In genomic region chr4:173571620-173572019, GRCh38 we compare ENCODE assay signal across 33 cellular contexts. TPM values are rescaled to one million over a fixed set of nuclear protein-coding genes. Genes with fewer than 3 reads are reported as not detected.
"Had no signal": no experiment of that assay in that cellular context is flagged by ENCODE, and none has a peak within 500 bp of the region (broad histone marks: within the 10 kb centered on the region; RNA-seq: fewer than 3 reads in every experiment).

No MANE protein-coding gene starts in this region.

- H2AFZ ChIP-seq: PC-9 had no signal

- H3K4me3 Mint-ChIP-seq: activated CD4-positive, alpha-beta T cell treated with anti-CD3 and anti-CD28 coated beads, Interleukin-2, amount 10 ng/mL, durations not matched to agents 24 days and 14 days; activated CD8-positive, alpha-beta T cell treated with anti-CD3 and anti-CD28 coated beads for 36 hours; activated naive CD8-positive, alpha-beta T cell treated with anti-CD3 and anti-CD28 coated beads for 36 hours; activated T-cell treated with anti-CD3 and anti-CD28 coated beads, Interleukin-2, amount 50 U/mL, for 72 hours; activated T-helper 17 cell treated with anti-CD3 and anti-CD28 coated beads, Interleukin-2, amount 50 U/mL, for 72 hours had no signal

- H3K36me3 Mint-ChIP-seq: activated naive CD8-positive, alpha-beta T cell treated with anti-CD3 and anti-CD28 coated beads for 36 hours had no signal

- H3K9me3 ChIP-seq: MG63 had no signal

- DNase-seq: activated CD4-positive, alpha-beta T cell treated with anti-CD3 and anti-CD28 coated beads, Interleukin-2, amount 10 ng/mL, durations not matched to agents 24 days and 14 days; activated CD4-positive, alpha-beta T cell treated with anti-CD3 and anti-CD28 coated beads, Interleukin-2, amount 50 U/mL, for 4 hours; activated CD8-positive, alpha-beta T cell treated with anti-CD3 and anti-CD28 coated beads for 36 hours; activated effector memory CD4-positive, alpha-beta T cell treated with anti-CD3 and anti-CD28 coated beads, Interleukin-2, amount 50 U/mL, for 16 hours; activated naive CD4-positive, alpha-beta T cell; activated naive CD4-positive, alpha-beta T cell treated with anti-CD3 and anti-CD28 coated beads, Interleukin-2, amount 50 U/mL, for 16 hours; activated naive CD8-positive, alpha-beta T cell treated with anti-CD3 and anti-CD28 coated beads for 36 hours; activated T-cell treated with anti-CD3 and anti-CD28 coated beads, Interleukin-2, amount 50 U/mL, for 1 hour; activated T-cell treated with anti-CD3 and anti-CD28 coated beads, Interleukin-2, amount 50 U/mL, for 72 hours; amniotic stem cell; aorta; brain microvascular endothelial cell; central memory CD4-positive, alpha-beta T cell; Karpas-422; MG63; MV-4-11; NCI-H1092; NCI-H1417 treated with DMSO at 0.1 percent for 48 hours; NCI-H187 treated with DMSO at 0.1 percent for 48 hours; NCI-H2081; NCI-H345; NCI-H524 treated with DMSO at 0.1 percent for 48 hours; NK-92 treated with Interleukin-12 subunit alpha and Interleukin-12 subunit beta, amount 100 ng/mL, for 24 hours; PC-9; Right ventricle myocardium superior had no signal

- H3K9me3 Mint-ChIP-seq: activated CD4-positive, alpha-beta T cell treated with anti-CD3 and anti-CD28 coated beads, Interleukin-2, amount 10 ng/mL, durations not matched to agents 24 days and 14 days; activated CD8-positive, alpha-beta T cell treated with anti-CD3 and anti-CD28 coated beads for 36 hours; activated naive CD8-positive, alpha-beta T cell treated with anti-CD3 and anti-CD28 coated beads for 36 hours; activated T-cell treated with anti-CD3 and anti-CD28 coated beads, Interleukin-2, amount 50 U/mL, for 72 hours; activated T-helper 17 cell treated with anti-CD3 and anti-CD28 coated beads, Interleukin-2, amount 50 U/mL, for 72 hours had no signal

- ATAC-seq: activated CD8-positive, alpha-beta T cell treated with anti-CD3 and anti-CD28 coated beads for 36 hours; activated T-cell treated with anti-CD3 and anti-CD28 coated beads, Interleukin-2, amount 50 U/mL, for 72 hours; activated T-helper 17 cell treated with anti-CD3 and anti-CD28 coated beads, Interleukin-2, amount 50 U/mL, for 72 hours had no signal

- FAIRE-seq: RCC 7860, TTC549 had no signal

- H3K27ac ChIP-seq: brain microvascular endothelial cell, PC-9, SK-N-MC had no signal

- H3K27me3 ChIP-seq: brain microvascular endothelial cell, MG63 had no signal

- H3K27ac Mint-ChIP-seq: activated CD4-positive, alpha-beta T cell treated with anti-CD3 and anti-CD28 coated beads, Interleukin-2, amount 10 ng/mL, durations not matched to agents 24 days and 14 days; activated CD8-positive, alpha-beta T cell treated with anti-CD3 and anti-CD28 coated beads for 36 hours; activated naive CD8-positive, alpha-beta T cell treated with anti-CD3 and anti-CD28 coated beads for 36 hours; activated T-cell treated with anti-CD3 and anti-CD28 coated beads, Interleukin-2, amount 50 U/mL, for 72 hours; activated T-helper 17 cell treated with anti-CD3 and anti-CD28 coated beads, Interleukin-2, amount 50 U/mL, for 72 hours had no signal

- H3K4me3 ChIP-seq: MG63, PC-9, SK-N-MC had no signal

- H3K4me1 Mint-ChIP-seq: activated CD4-positive, alpha-beta T cell treated with anti-CD3 and anti-CD28 coated beads, Interleukin-2, amount 10 ng/mL, durations not matched to agents 24 days and 14 days; activated naive CD8-positive, alpha-beta T cell treated with anti-CD3 and anti-CD28 coated beads for 36 hours; activated T-helper 17 cell treated with anti-CD3 and anti-CD28 coated beads, Interleukin-2, amount 50 U/mL, for 72 hours had no signal

- H3K36me3 ChIP-seq: brain microvascular endothelial cell, MG63 had no signal

- H3K4me2 ChIP-seq: PC-9 had no signal

RNA-seq across cellular contexts. Expression of gene HAND2, which starts 41.6 kb away (rescaled TPM):
- total RNA-seq: activated CD4-positive, alpha-beta T cell treated with anti-CD3 and anti-CD28 coated beads, Interleukin-2, amount 10 ng/mL, durations not matched to agents 24 days and 14 days; activated CD8-positive, alpha-beta memory T cell treated with anti-CD3 and anti-CD28 coated beads for 36 hours; activated CD8-positive, alpha-beta T cell treated with anti-CD3 and anti-CD28 coated beads for 36 hours; activated naive CD8-positive, alpha-beta T cell treated with anti-CD3 and anti-CD28 coated beads for 36 hours; activated T-cell treated with anti-CD3 and anti-CD28 coated beads, Interleukin-2, amount 50 U/mL, for 72 hours; activated T-helper 17 cell treated with anti-CD3 and anti-CD28 coated beads, Interleukin-2, amount 50 U/mL, for 72 hours; NCI-H460; PC-9; T-helper 1 cell treated with Interleukin-12 subunit alpha and Interleukin-12 subunit beta and Interleukin-4 antibody, amounts not matched to agents 30 ng/mL and 1 ng/mL, for 36 hours; T-helper 2 cell treated with Interferon-gamma antibody and Interleukin-4, amounts not matched to agents 100 ng/mL and 5 ng/mL, for 36 hours had no signal
